21 cellular contexts compared by ENCODE assay signal in the genomic region with DNA sequence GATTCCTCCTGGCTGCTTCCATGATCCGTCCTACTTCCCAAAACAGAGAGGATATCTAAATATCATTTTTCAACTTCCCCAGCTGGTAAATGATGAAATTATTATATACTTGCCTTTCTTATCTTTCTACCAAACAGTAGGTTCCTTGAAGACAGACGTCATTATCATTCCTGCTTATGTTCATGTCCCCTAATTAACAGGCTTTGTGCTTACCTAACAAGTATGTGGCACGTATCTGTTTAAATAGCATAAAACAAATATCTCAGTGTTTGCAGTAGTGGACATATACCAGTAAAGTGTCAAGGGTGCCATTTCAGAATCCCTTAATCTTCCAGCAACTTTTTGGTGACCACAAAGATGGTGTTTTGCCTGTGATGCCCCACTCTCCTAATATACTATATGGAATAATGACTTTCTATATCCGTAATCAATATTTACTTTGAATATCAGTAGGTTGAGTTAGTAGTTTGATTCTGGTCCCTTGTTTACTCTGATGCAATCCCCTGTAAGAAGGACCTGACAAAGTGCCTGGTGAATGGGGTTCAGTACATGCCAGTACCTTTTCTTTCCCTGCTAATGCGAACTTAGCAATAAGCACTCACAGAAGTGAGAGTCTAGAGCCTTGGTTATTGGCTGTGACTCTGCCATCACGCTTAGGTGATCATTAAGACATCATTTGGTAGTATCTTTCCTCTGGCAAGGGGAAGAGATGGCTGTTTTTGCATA.
DNase-seq lines count a peak whose midpoint lies in the region; ATAC-seq and TF ChIP-seq lines count a peak whose summit lies in the region.
"Had no signal": no experiment of that assay in that cellular context is flagged by ENCODE, and none has a peak within 500 bp of the region (broad histone marks: within the 10 kb centered on the region; RNA-seq: fewer than 3 reads in every experiment).

No MANE protein-coding gene starts in this region.

- 0 out of 2 replicates have a peak overlapping the region, but pooled peaks have one; percentile 51 for H3K9ac ChIP-seq in ES-I3 (ENCODE audit: low read depth, low read length)
- H3K9ac ChIP-seq in skeletal muscle tissue (ENCODE audit: low read depth in 1 of 3, low read length in 3 of 3) = no peak overlapping the region

- DNase-seq in ascending aorta (ENCODE audit: low spot score in 2 of 2) (no peak), lower lobe of right lung (no peak), G401 (ENCODE audit: low spot score) (no peak), retina (no peak), NCI-H446 treated with DMSO at 0.1 percent for 48 hours (lab: John Stamatoyannopoulos, UW) (no peak), psoas muscle (no peak)
- DNase-seq: activated CD4-positive, alpha-beta T cell treated with anti-CD3 and anti-CD28 coated beads, Interleukin-2, amount 50 U/mL, for 1 hour; activated gamma-delta T cell; C1 segment of cervical spinal cord; foreskin fibroblast; IMR-90; mammary epithelial cell; MM.1S; NCI-H1694; NCI-H2227 treated with DMSO at 0.1 percent for 48 hours; NCI-H774; stimulated activated CD4-positive, alpha-beta T cell treated with anti-CD3 and anti-CD28 coated beads, Interleukin-12 subunit alpha, Interleukin-12 subunit beta, amount 100 ng/mL, for 4 hours; T-helper 17 cell had no signal

- TF ChIP-seq CTCF in ascending aorta (IDR thresholded peaks at IDR 0.05) (no peak), lower lobe of right lung (IDR thresholded peaks at IDR 0.05) (no peak), psoas muscle (IDR thresholded peaks at IDR 0.05) (no peak)

- H3K4me3 ChIP-seq in ascending aorta = no peak overlapping the region
- no peak overlapping the region for H3K4me3 ChIP-seq in lower lobe of right lung
- peak overlapping the region in 2 of 3 donors; percentile 10 to 29 for H3K4me3 ChIP-seq in skeletal muscle tissue (ENCODE audit: low read length in 3 of 3)
- H3K4me3 ChIP-seq in psoas muscle = no peak overlapping the region

- intact Hi-C loops in ascending aorta (cut with DNase I) (no loop called here), lower lobe of right lung (cut with DNase I) (no loop called here), psoas muscle (cut with DNase I) (no loop called here)

- 85 to 89% (median 87%) methylated on average over 6 of the region's 6 CpGs for WGBS in psoas muscle, 3 donors

- ATAC-seq in lower lobe of right lung (no peak), psoas muscle (no peak)
- ATAC-seq: T-helper 17 cell had no signal

- H3K27ac ChIP-seq in ascending aorta (peak overlapping the region; percentile 27 to 52), lower lobe of right lung (peak overlapping the region; percentile 73), skeletal muscle tissue (ENCODE audit: low read depth, low read length) (peak overlapping the region; percentile 73), psoas muscle (no peak overlapping the region)
- H3K27ac ChIP-seq: VCaP had no signal

- H3K9me3 ChIP-seq in ES-I3 (ENCODE audit: control insufficient read depth, insufficient read depth, low read length) (no peaks in the 10 kb centered on the region), ascending aorta (peaks cover 0 to 4% of the 10 kb centered on the region in 2 donors), lower lobe of right lung (peaks cover 6% of the 10 kb centered on the region), skeletal muscle tissue (ENCODE audit: control insufficient read depth in 3 of 3, low read length in 3 of 3) (peaks cover 0 to 4% (median 4%) of the 10 kb centered on the region in 3 donors), psoas muscle (no peaks in the 10 kb centered on the region)

- H3K4me1 ChIP-seq in ES-I3 (ENCODE audit: insufficient read depth, low read length) (peaks cover 29% of the 10 kb centered on the region), ascending aorta (peaks cover 0 to 11% of the 10 kb centered on the region in 2 donors), lower lobe of right lung (peaks cover 4% of the 10 kb centered on the region), skeletal muscle tissue (ENCODE audit: control insufficient read depth in 3 of 3, insufficient read depth in 3 of 3, low read length in 3 of 3) (peaks cover 10 to 20% (median 12%) of the 10 kb centered on the region in 3 donors), psoas muscle (no peaks in the 10 kb centered on the region)

- no peaks in the 10 kb centered on the region for H3K27me3 ChIP-seq in ascending aorta
- H3K27me3 ChIP-seq in lower lobe of right lung (ENCODE audit: low read depth) = no peaks in the 10 kb centered on the region
- no peaks in the 10 kb centered on the region for H3K27me3 ChIP-seq in skeletal muscle tissue (ENCODE audit: control insufficient read depth in 3 of 3, insufficient read depth in 3 of 3, low read length in 3 of 3)
- no peaks in the 10 kb centered on the region for H3K27me3 ChIP-seq in psoas muscle (ENCODE audit: insufficient read depth in 3 of 3, low read length in 2 of 3)

- H3K36me3 ChIP-seq in ES-I3 (ENCODE audit: insufficient read depth, low read length) = no peaks in the 10 kb centered on the region
- H3K36me3 ChIP-seq in ascending aorta = no peaks in the 10 kb centered on the region
- no peaks in the 10 kb centered on the region for H3K36me3 ChIP-seq in lower lobe of right lung
- no peaks in the 10 kb centered on the region for H3K36me3 ChIP-seq in skeletal muscle tissue (ENCODE audit: control insufficient read depth in 3 of 3, insufficient read depth in 3 of 3, low read length in 3 of 3)
- no peaks in the 10 kb centered on the region for H3K36me3 ChIP-seq in psoas muscle (ENCODE audit: insufficient read depth in 1 of 2, low read depth in 1 of 2)

- in situ Hi-C loops in G401 (cut with HindIII; ENCODE audit: low sequenced_read_pairs) = no loop called here

Comparison
In these comparisons a context has a peak if more than half of its experiments do, and no peak if none do; other contexts are left out.
1. H3K4me3 ChIP-seq: peak in skeletal muscle tissue (2 of 3); none in ascending aorta (0 of 2), lower lobe of right lung (single experiment) and psoas muscle (single experiment).